In genomic region chr3:153624310-153625030, GRCh38 we compare ENCODE assay signal across 13 cellular contexts.
DNase-seq lines count a peak whose midpoint lies in the region; ATAC-seq lines count a peak whose summit lies in the region.
"Had no signal": no experiment of that assay in that cellular context is flagged by ENCODE, and none has a peak within 500 bp of the region (broad histone marks: within the 10 kb centered on the region; RNA-seq: fewer than 3 reads in every experiment).

No MANE protein-coding gene starts in this region.

- POLR2A ChIA-PET in activated naive CD8-positive, alpha-beta T cell treated with anti-CD3 and anti-CD28 coated beads, Interleukin-2, amount 10 ng/mL, durations not matched to agents 7 days and 5 days (lab: Charles Lee) = interaction anchor here (1.2 kb wide), 1 partner anchor 463 kb away, joined by 4 read pairs; no protein-coding TSS in a partner anchor

- DNase-seq in activated effector memory CD4-positive, alpha-beta T cell treated with anti-CD3 and anti-CD28 coated beads, Interleukin-2, amount 50 U/mL, for 16 hours = peak; percentile 71
- DNase-seq in activated effector memory CD4-positive, alpha-beta T cell treated with Interleukin-2 at 50 U/mL for 16 hours = no peak
- peak; percentile 7 to 22 for DNase-seq in activated CD4-positive, alpha-beta T cell treated with anti-CD3 and anti-CD28 coated beads for 4 hours
- DNase-seq in activated naive CD8-positive, alpha-beta T cell treated with anti-CD3 and anti-CD28 coated beads, Interleukin-2, amount 10 ng/mL, durations not matched to agents 7 days and 5 days = no peak
- peak; percentile 29 for DNase-seq in stimulated activated naive CD4-positive, alpha-beta T cell treated with Interleukin-2 at 50 U/mL for 16 hours (lab: John Stamatoyannopoulos, UW)
- no peak for DNase-seq in NCI-H187 treated with DMSO at 0.1 percent for 48 hours (lab: John Stamatoyannopoulos, UW)
- DNase-seq in DMS114 treated with DMSO at 0.1 percent for 48 hours (lab: John Stamatoyannopoulos, UW; ENCODE audit: unreplicated experiment) = no peak
- no peak for DNase-seq in NCI-H187 (lab: John Stamatoyannopoulos, UW)
- DNase-seq: DMS53, left ventricle myocardium superior, NCI-H2081 treated with DMSO at 0.1 percent for 48 hours, small intestine, uterus had no signal

- H3K27me3 Mint-ChIP-seq in activated naive CD8-positive, alpha-beta T cell treated with anti-CD3 and anti-CD28 coated beads, Interleukin-2, amount 10 ng/mL, durations not matched to agents 7 days and 5 days = no peaks in the 10 kb centered on the region

- peaks cover 42% of the 10 kb centered on the region for H3K4me1 Mint-ChIP-seq in activated naive CD8-positive, alpha-beta T cell treated with anti-CD3 and anti-CD28 coated beads, Interleukin-2, amount 10 ng/mL, durations not matched to agents 7 days and 5 days

- peaks cover 5% of the 10 kb centered on the region for H3K9me3 Mint-ChIP-seq in activated naive CD8-positive, alpha-beta T cell treated with anti-CD3 and anti-CD28 coated beads, Interleukin-2, amount 10 ng/mL, durations not matched to agents 7 days and 5 days

- peak overlapping the region; percentile 55 for H3K4me3 Mint-ChIP-seq in activated naive CD8-positive, alpha-beta T cell treated with anti-CD3 and anti-CD28 coated beads, Interleukin-2, amount 10 ng/mL, durations not matched to agents 7 days and 5 days

- H3K27ac Mint-ChIP-seq in activated naive CD8-positive, alpha-beta T cell treated with anti-CD3 and anti-CD28 coated beads, Interleukin-2, amount 10 ng/mL, durations not matched to agents 7 days and 5 days = peak overlapping the region; percentile 80

- H3K36me3 Mint-ChIP-seq in activated naive CD8-positive, alpha-beta T cell treated with anti-CD3 and anti-CD28 coated beads, Interleukin-2, amount 10 ng/mL, durations not matched to agents 7 days and 5 days = peaks cover 16% of the 10 kb centered on the region

- ATAC-seq in activated naive CD8-positive, alpha-beta T cell treated with anti-CD3 and anti-CD28 coated beads, Interleukin-2, amount 10 ng/mL, durations not matched to agents 7 days and 5 days (ENCODE audit: low read depth) = peak; percentile 51
- ATAC-seq: left ventricle myocardium superior had no signal

Comparison
In these comparisons a context has a peak if more than half of its experiments do, and no peak if none do; other contexts are left out.
1. DNase-seq: peak in activated effector memory CD4-positive, alpha-beta T cell treated with anti-CD3 and anti-CD28 coated beads, Interleukin-2, amount 50 U/mL, for 16 hours (single experiment), activated CD4-positive, alpha-beta T cell treated with anti-CD3 and anti-CD28 coated beads for 4 hours (2 of 2) and stimulated activated naive CD4-positive, alpha-beta T cell treated with Interleukin-2 at 50 U/mL for 16 hours (single experiment); none in activated effector memory CD4-positive, alpha-beta T cell treated with Interleukin-2 at 50 U/mL for 16 hours (single experiment), activated naive CD8-positive, alpha-beta T cell treated with anti-CD3 and anti-CD28 coated beads, Interleukin-2, amount 10 ng/mL, durations not matched to agents 7 days and 5 days (single experiment), NCI-H187 treated with DMSO at 0.1 percent for 48 hours (single experiment), DMS114 treated with DMSO at 0.1 percent for 48 hours (single experiment) and NCI-H187 (0 of 2).